ENCODE assay signal across 8 cellular contexts in genomic region chr14:92793709-92794546, GRCh38. TPM values are rescaled to one million over a fixed set of nuclear protein-coding genes. Genes with fewer than 3 reads are reported as not detected.
DNase-seq lines count a peak whose midpoint lies in the region; ATAC-seq and TF ChIP-seq lines count a peak whose summit lies in the region.

Gene GOLGA5 (plus strand): TSS chr14:92794305. CDS start chr14:92797438, 3,133 bp downstream.

- peak within 1 kb of the TSS; percentile 94 for H3K4me2 ChIP-seq in neural progenitor cell

- peaks cover 27% of the 10 kb centered on the region for H3K4me1 Mint-ChIP-seq in neural progenitor cell

- H3K36me3 Mint-ChIP-seq in neural progenitor cell: peaks cover 5% of the 10 kb centered on the region

- in situ Hi-C loops in SK-MEL-5 (cut with HindIII; ENCODE audit: low pct_unique_long_range_greater_than_20kb, low sequenced_read_pairs): no loop called here

- H3K27ac ChIP-seq in foreskin keratinocyte (peak within 1 kb of the TSS; percentile 75), neural progenitor cell (peak within 1 kb of the TSS; percentile 76)

- DNase-seq in GF-D8 (lab: John Stamatoyannopoulos, UW): peak; percentile 78
- peak; percentile 98 for DNase-seq in HEK293T (ENCODE audit: extremely low spot score)
- DNase-seq in MV-4-11 (lab: John Stamatoyannopoulos, UW): peak; percentile 96
- DNase-seq in SK-MEL-5 (ENCODE audit: low read depth, low spot score): peak; percentile 95
- peak; percentile 98 for DNase-seq in activated naive CD4-positive, alpha-beta T cell treated with Interleukin-2 at 50 U/mL for 16 hours
- peak; percentile 91 to 95 for DNase-seq in foreskin keratinocyte
- DNase-seq in neural progenitor cell (ENCODE audit: low spot score): peak; percentile 97
- DNase-seq in stromal cell of bone marrow (ENCODE audit: low read depth): peak; percentile 89

- H3K4me3 Mint-ChIP-seq in neural progenitor cell: peak within 1 kb of the TSS; percentile 99

- POLR2A ChIA-PET in HEK293T (lab: Yijun Ruan, JAX): interaction anchor here (0.5 to 1.6 kb wide), 3 partner anchors 17 to 414 kb away, joined by 3 to 5 read pairs (median 4); no protein-coding TSS in a partner anchor

- H3K79me2 ChIP-seq in neural progenitor cell (ENCODE audit: low read depth): peaks cover 23% of the 10 kb centered on the region

- peaks cover 15% of the 10 kb centered on the region for H3K9me3 Mint-ChIP-seq in neural progenitor cell

- H4K20me1 ChIP-seq in neural progenitor cell (ENCODE audit: low read depth): no peaks in the 10 kb centered on the region

- H3K27ac Mint-ChIP-seq in neural progenitor cell: peak within 1 kb of the TSS; percentile 86

- peak within 1 kb of the TSS; percentile 91 for H3K4me3 ChIP-seq in neural progenitor cell

- CTCF ChIA-PET in HEK293T (lab: Yijun Ruan, JAX): no interaction called here

- H3K4me1 ChIP-seq in foreskin keratinocyte: peaks cover 15% of the 10 kb centered on the region
- H3K4me1 ChIP-seq in neural progenitor cell: peaks cover 6% of the 10 kb centered on the region

- peak within 1 kb of the TSS; percentile 90 for H2AFZ ChIP-seq in neural progenitor cell (replicated peaks)

- H3K27me3 Mint-ChIP-seq in neural progenitor cell (ENCODE audit: insufficient read depth, low read depth): peaks cover 2% of the 10 kb centered on the region

- TF ChIP-seq CTCF in foreskin keratinocyte (conservative IDR thresholded peaks at IDR 0.05) (no peak), neural progenitor cell (IDR thresholded peaks at IDR 0.05) (no peak)

- peak; percentile 96 for ATAC-seq in foreskin keratinocyte

- H3K36me3 ChIP-seq in neural progenitor cell: no peaks in the 10 kb centered on the region

- H3K9me3 ChIP-seq in neural progenitor cell (ENCODE audit: low read depth): no peaks in the 10 kb centered on the region

- peak within 1 kb of the TSS; percentile 95 for H3K9ac ChIP-seq in neural progenitor cell

- H3F3A ChIP-seq in neural progenitor cell (ENCODE audit: low read depth): peaks cover 5% of the 10 kb centered on the region

- H3K27me3 ChIP-seq in foreskin keratinocyte (no peaks in the 10 kb centered on the region), neural progenitor cell (no peaks in the 10 kb centered on the region)

TF ChIP-seq in HEK293T, 16 proteins besides CTCF, POLR2A, EP300 and RAD21:
- TF ChIP-seq LEF1 (IDR thresholded peaks at IDR 0.05; ENCODE audit: borderline replicate concordance) (no peak), L3MBTL2 (conservative IDR thresholded peaks at IDR 0.05) (peak; percentile 99), HDGF (IDR thresholded peaks at IDR 0.05; ENCODE audit: borderline replicate concordance) (peak; percentile 99), ELF4 (IDR thresholded peaks at IDR 0.05) (peak; percentile 69)

RNA-seq across cellular contexts. Expression of gene GOLGA5, which starts in this region (rescaled TPM):
- total RNA-seq in SK-MEL-5 (2014; rRNA removed; shearing (Covaris generic)): 34.8 and 40.7 TPM in 2 replicates
- 30.5 and 37.7 TPM in 2 replicates for polyA plus RNA-seq in SK-MEL-5 (2015; cell fraction: cytosol; rRNA removed)
- polyA plus RNA-seq in SK-MEL-5 (2015; cell fraction: nucleus; rRNA removed): 16.6 and 27.2 TPM in 2 replicates
- total RNA-seq in foreskin keratinocyte (36.7 and 38.1 TPM in 2 replicates), neural progenitor cell (ENCODE audit: low replicate concordance) (28.3 and 34.2 TPM in 2 replicates)
- 25.0 and 27.4 TPM in 2 replicates for polyA plus RNA-seq in foreskin keratinocyte

Comparison
In these comparisons a context has a peak if more than half of its experiments do, and no peak if none do; other contexts are left out.
1. Peak in every context shown above with its lines: DNase-seq, ATAC-seq, H3K4me3 ChIP-seq and H3K27ac ChIP-seq.